1 cellular context compared by ENCODE assay signal in genomic region chr6:139449611-139450000, GRCh38.
TF ChIP-seq lines count a peak whose summit lies in the region.

No MANE protein-coding gene starts in this region.

TF ChIP-seq in K562, 482 proteins besides CTCF, POLR2A, EP300 and RAD21 (continued from another document):
- TF ChIP-seq, protein P1, sequence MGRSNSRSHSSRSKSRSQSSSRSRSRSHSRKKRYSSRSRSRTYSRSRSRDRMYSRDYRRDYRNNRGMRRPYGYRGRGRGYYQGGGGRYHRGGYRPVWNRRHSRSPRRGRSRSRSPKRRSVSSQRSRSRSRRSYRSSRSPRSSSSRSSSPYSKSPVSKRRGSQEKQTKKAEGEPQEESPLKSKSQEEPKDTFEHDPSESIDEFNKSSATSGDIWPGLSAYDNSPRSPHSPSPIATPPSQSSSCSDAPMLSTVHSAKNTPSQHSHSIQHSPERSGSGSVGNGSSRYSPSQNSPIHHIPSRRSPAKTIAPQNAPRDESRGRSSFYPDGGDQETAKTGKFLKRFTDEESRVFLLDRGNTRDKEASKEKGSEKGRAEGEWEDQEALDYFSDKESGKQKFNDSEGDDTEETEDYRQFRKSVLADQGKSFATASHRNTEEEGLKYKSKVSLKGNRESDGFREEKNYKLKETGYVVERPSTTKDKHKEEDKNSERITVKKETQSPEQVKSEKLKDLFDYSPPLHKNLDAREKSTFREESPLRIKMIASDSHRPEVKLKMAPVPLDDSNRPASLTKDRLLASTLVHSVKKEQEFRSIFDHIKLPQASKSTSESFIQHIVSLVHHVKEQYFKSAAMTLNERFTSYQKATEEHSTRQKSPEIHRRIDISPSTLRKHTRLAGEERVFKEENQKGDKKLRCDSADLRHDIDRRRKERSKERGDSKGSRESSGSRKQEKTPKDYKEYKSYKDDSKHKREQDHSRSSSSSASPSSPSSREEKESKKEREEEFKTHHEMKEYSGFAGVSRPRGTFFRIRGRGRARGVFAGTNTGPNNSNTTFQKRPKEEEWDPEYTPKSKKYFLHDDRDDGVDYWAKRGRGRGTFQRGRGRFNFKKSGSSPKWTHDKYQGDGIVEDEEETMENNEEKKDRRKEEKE (IDR thresholded peaks at IDR 0.05; ENCODE audit: borderline replicate concordance in 1 of 2, control insufficient read depth in 1 of 2, low read depth in 2 of 2, low read length in 1 of 2): no peak
- TF ChIP-seq ZBTB17 (CRISPR knock-in tag; IDR thresholded peaks at IDR 0.05): no peak
- TF ChIP-seq, protein P2, sequence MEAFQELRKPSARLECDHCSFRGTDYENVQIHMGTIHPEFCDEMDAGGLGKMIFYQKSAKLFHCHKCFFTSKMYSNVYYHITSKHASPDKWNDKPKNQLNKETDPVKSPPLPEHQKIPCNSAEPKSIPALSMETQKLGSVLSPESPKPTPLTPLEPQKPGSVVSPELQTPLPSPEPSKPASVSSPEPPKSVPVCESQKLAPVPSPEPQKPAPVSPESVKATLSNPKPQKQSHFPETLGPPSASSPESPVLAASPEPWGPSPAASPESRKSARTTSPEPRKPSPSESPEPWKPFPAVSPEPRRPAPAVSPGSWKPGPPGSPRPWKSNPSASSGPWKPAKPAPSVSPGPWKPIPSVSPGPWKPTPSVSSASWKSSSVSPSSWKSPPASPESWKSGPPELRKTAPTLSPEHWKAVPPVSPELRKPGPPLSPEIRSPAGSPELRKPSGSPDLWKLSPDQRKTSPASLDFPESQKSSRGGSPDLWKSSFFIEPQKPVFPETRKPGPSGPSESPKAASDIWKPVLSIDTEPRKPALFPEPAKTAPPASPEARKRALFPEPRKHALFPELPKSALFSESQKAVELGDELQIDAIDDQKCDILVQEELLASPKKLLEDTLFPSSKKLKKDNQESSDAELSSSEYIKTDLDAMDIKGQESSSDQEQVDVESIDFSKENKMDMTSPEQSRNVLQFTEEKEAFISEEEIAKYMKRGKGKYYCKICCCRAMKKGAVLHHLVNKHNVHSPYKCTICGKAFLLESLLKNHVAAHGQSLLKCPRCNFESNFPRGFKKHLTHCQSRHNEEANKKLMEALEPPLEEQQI (IDR thresholded peaks at IDR 0.05): peak; percentile 83
- TF ChIP-seq CBFA2T2 (conservative IDR thresholded peaks at IDR 0.05): peak; percentile 43; the same call in 1 of the 2 replicates
